15 cellular contexts compared by ENCODE assay signal in the genomic region with DNA sequence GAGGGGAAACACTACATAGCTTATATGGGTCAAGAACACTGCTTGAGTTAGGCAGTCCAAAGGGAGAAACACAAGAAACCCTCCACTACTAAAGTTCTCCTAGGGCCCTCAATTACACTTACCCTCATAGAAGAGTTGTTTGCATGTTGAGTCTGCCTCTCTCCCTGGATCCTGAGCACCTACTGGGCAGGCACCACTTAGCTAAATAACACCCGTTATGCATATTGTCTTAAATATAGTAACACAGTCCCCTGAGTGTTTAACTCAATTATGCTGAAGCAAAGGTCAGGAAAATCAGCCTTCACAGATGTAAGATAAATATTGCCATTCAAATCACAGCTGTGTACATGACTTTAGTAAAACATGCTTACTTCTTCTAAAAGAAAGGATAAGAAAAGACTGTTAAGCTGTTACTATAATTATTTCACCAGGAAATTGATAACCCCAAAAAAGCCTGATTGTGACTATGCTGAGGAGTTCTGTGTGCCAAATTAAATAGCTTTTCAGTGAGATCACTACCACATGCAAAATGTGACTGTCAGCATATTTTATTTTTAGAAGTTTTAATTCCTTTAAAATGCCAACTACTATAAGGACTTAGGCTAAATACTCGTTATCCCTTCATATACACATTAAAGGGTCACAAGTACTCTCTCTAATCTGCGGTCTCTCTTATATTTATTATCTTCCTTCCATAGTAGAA.
DNase-seq lines count a peak whose midpoint lies in the region; ATAC-seq and TF ChIP-seq lines count a peak whose summit lies in the region.
"Had no signal": no experiment of that assay in that cellular context is flagged by ENCODE, and none has a peak within 500 bp of the region (broad histone marks: within the 10 kb centered on the region; RNA-seq: fewer than 3 reads in every experiment).

No MANE protein-coding gene starts in this region.

- H3K9me3 Mint-ChIP-seq in brain (peaks cover 0 to 9% (median 4%) of the 10 kb centered on the region in 5 experiments), Calu3 (ENCODE audit: low read depth, unreplicated experiment) (peaks cover 4% of the 10 kb centered on the region)

- H3K27me3 Mint-ChIP-seq in brain (peaks cover 5% of the 10 kb centered on the region), Calu3 (ENCODE audit: unreplicated experiment) (no peaks in the 10 kb centered on the region)

- no TSS peak for BruUV-seq in Calu3 (replicated peaks; lab: Mats Ljungman, UMichigan)

- intact Hi-C loops in right lobe of liver (cut with DNase I) (no loop called here), Calu3 (cut with micrococcal nuclease; ENCODE audit: unreplicated experiment) (no loop called here)

- H3K4me3 ChIP-seq in right lobe of liver = no peak overlapping the region
- H3K4me3 ChIP-seq: mucosa of descending colon, ovary had no signal

- CTCF ChIA-PET in Calu3 (lab: Charles Lee) = no interaction called here

- TF ChIP-seq CTCF in brain (conservative IDR thresholded peaks at IDR 0.05) (no peak), right lobe of liver (IDR thresholded peaks at IDR 0.05) (no peak), Calu3 (IDR thresholded peaks at IDR 0.05; ENCODE audit: unreplicated experiment) (no peak)

- no peaks in the 10 kb centered on the region for H3K9me3 ChIP-seq in right lobe of liver
- H3K9me3 ChIP-seq: ovary had no signal

- H3K36me3 ChIP-seq in right lobe of liver = no peaks in the 10 kb centered on the region
- H3K36me3 ChIP-seq: ovary had no signal

- H3K36me3 Mint-ChIP-seq in brain (no peaks in the 10 kb centered on the region), Calu3 (ENCODE audit: insufficient read depth, unreplicated experiment) (peaks cover 4% of the 10 kb centered on the region)

- peak in 3 of 4 donors; percentile 31 to 57 (median 38) for ATAC-seq in right lobe of liver
- ATAC-seq: foreskin keratinocyte, mucosa of descending colon had no signal

- H3K4me1 Mint-ChIP-seq in brain (peaks cover 19% of the 10 kb centered on the region), Calu3 (ENCODE audit: low read depth, unreplicated experiment) (no peaks in the 10 kb centered on the region)

- H3K4me3 Mint-ChIP-seq in brain = no peak overlapping the region
- no peak overlapping the region for H3K4me3 Mint-ChIP-seq in Calu3 (ENCODE audit: low read depth, unreplicated experiment)

- H3K4me1 ChIP-seq in right lobe of liver = no peaks in the 10 kb centered on the region
- H3K4me1 ChIP-seq: foreskin keratinocyte had no signal

- no peak for TF ChIP-seq POLR2A in right lobe of liver (IDR thresholded peaks at IDR 0.05)

- 26% methylated on average over 3 of the region's 3 CpGs for WGBS in right lobe of liver (ENCODE audit: insufficient coverage, low coverage, low lambda C conversion rate, missing lambda C conversion rate)

- H3K27ac Mint-ChIP-seq in brain (peak overlapping the region in 3 of 5 experiments; percentile 9 to 53 (median 51)), Calu3 (ENCODE audit: unreplicated experiment) (no peak overlapping the region)

- no peaks in the 10 kb centered on the region for H3K27me3 ChIP-seq in right lobe of liver
- H3K27me3 ChIP-seq: foreskin keratinocyte, ovary had no signal

- DNase-seq in DMS 273 treated with DMSO at 0.1 percent for 48 hours (lab: John Stamatoyannopoulos, UW) (peak; percentile 59), NCI-H345 (lab: John Stamatoyannopoulos, UW) (peak; percentile 28), right lobe of liver (no peak), Calu3 (no peak), NCI-H187 (lab: John Stamatoyannopoulos, UW) (no peak), AG20443 (ENCODE audit: low spot score) (no peak), GM03348 (ENCODE audit: low spot score) (no peak)
- DNase-seq: activated gamma-delta T cell treated with Interleukin-2 at 50 U/mL for 16 hours; effector CD4-positive, alpha-beta T cell; foreskin keratinocyte; mucosa of descending colon; MV-4-11; ovary; stimulated activated CD4-positive, alpha-beta T cell treated with anti-CD3 and anti-CD28 coated beads, Interleukin-12 subunit alpha, Interleukin-12 subunit beta, amount 100 ng/mL, for 4 hours had no signal

- H3K27ac ChIP-seq in right lobe of liver = peak overlapping the region in 1 of 3 donors; percentile 1
- H3K27ac ChIP-seq: foreskin keratinocyte, ovary had no signal

Comparison
In these comparisons a context has a peak if more than half of its experiments do, and no peak if none do; other contexts are left out.
1. DNase-seq: peak in DMS 273 treated with DMSO at 0.1 percent for 48 hours (single experiment) and NCI-H345 (single experiment); none in right lobe of liver (0 of 3), Calu3 (single experiment), NCI-H187 (0 of 2), AG20443 (single experiment) and GM03348 (single experiment).